In the genomic region with DNA sequence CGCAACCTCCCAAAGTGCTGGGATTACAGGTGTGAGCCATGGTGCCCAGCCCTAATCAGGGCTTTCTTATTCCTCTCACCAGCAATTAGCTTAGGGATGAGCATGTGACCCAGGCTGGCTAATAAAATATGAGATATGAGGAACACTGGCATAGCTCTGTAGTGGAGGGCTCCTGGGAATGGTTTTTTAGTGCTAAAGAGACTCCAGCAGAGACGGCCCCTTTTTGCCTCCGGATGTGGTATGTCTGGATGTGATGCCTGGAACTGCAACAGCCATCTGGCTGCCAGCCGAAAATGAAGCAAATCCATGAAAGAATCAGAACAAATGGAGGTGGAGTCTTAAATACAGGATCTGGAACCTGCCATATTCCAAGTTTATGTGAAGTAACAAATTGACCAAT, we compare ENCODE assay signal across 15 cellular contexts.
DNase-seq lines count a peak whose midpoint lies in the region; ATAC-seq and TF ChIP-seq lines count a peak whose summit lies in the region.
"Had no signal": no experiment of that assay in that cellular context is flagged by ENCODE, and none has a peak within 500 bp of the region (broad histone marks: within the 10 kb centered on the region; RNA-seq: fewer than 3 reads in every experiment).

No MANE protein-coding gene starts in this region.

- H3K4me3 ChIP-seq in BE2C (ENCODE audit: low read depth, low read length): no peak overlapping the region
- no peak overlapping the region for H3K4me3 ChIP-seq in choroid plexus epithelial cell (ENCODE audit: low read depth, low read length)
- H3K4me3 ChIP-seq: K562 had no signal

- no peak for ATAC-seq in HG03460 (IDR thresholded peaks at IDR 0.05; ENCODE audit: unreplicated experiment)
- ATAC-seq: activated T-cell treated with anti-CD3 and anti-CD28 coated beads, Interleukin-2, amount 50 U/mL, for 72 hours; K562; Panc1; T-helper 17 cell had no signal

- DNase-seq in BE2C (peak; percentile 80), NCI-H2171 (lab: John Stamatoyannopoulos, UW) (peak; percentile 14), choroid plexus epithelial cell (ENCODE audit: low read depth) (peak; percentile 84), neural crest cell (ENCODE audit: low read depth, low spot score) (no peak), T-helper 2 cell (no peak)
- no peak for DNase-seq in central memory CD4-positive, alpha-beta T cell
- DNase-seq in activated naive CD4-positive, alpha-beta T cell treated with Interleukin-2 at 50 U/mL for 16 hours: no peak
- DNase-seq: activated CD4-positive, alpha-beta T cell treated with anti-CD3 and anti-CD28 coated beads, Interleukin-2, amount 50 U/mL, for 1 hour; activated T-cell treated with anti-CD3 and anti-CD28 coated beads, Interleukin-2, amount 50 U/mL, for 72 hours; NCI-H524; stimulated activated CD4-positive, alpha-beta T cell treated with anti-CD3 and anti-CD28 coated beads, Interleukin-12 subunit alpha, Interleukin-12 subunit beta, amount 100 ng/mL, for 4 hours; T-helper 17 cell had no signal

- H3K9me3 ChIP-seq in BE2C: no peaks in the 10 kb centered on the region

- no peaks in the 10 kb centered on the region for H3K9me3 Mint-ChIP-seq in neural crest cell

- H3K36me3 ChIP-seq in BE2C: no peaks in the 10 kb centered on the region

- no peaks in the 10 kb centered on the region for H3K27me3 Mint-ChIP-seq in neural crest cell (ENCODE audit: low read depth)

- TF ChIP-seq CTCF in BE2C (IDR thresholded peaks at IDR 0.05; ENCODE audit: low read depth, low read length) (no peak), choroid plexus epithelial cell (conservative IDR thresholded peaks at IDR 0.05; ENCODE audit: low read depth, low read length) (no peak), neural crest cell (conservative IDR thresholded peaks at IDR 0.05) (no peak)

- H3K27me3 ChIP-seq in BE2C: no peaks in the 10 kb centered on the region

- H3K4me1 Mint-ChIP-seq in neural crest cell: peaks cover 14% of the 10 kb centered on the region
- H3K4me1 Mint-ChIP-seq: T-helper 17 cell had no signal

- H3K4me1 ChIP-seq in BE2C: peaks cover 3% of the 10 kb centered on the region; the same call in 1 of the 2 replicates

- no peak overlapping the region for H3K4me3 Mint-ChIP-seq in neural crest cell
- H3K4me3 Mint-ChIP-seq: activated T-cell treated with anti-CD3 and anti-CD28 coated beads, Interleukin-2, amount 50 U/mL, for 72 hours; T-helper 17 cell had no signal

- no peaks in the 10 kb centered on the region for H3K36me3 Mint-ChIP-seq in neural crest cell (ENCODE audit: low read depth)

- H3K27ac Mint-ChIP-seq in neural crest cell (ENCODE audit: unreplicated experiment): peak overlapping the region; percentile 45
- H3K27ac Mint-ChIP-seq: activated T-cell treated with anti-CD3 and anti-CD28 coated beads, Interleukin-2, amount 50 U/mL, for 72 hours; T-helper 17 cell had no signal

Comparison
In these comparisons a context has a peak if more than half of its experiments do, and no peak if none do; other contexts are left out.
1. DNase-seq: peak in BE2C (single experiment), NCI-H2171 (single experiment) and choroid plexus epithelial cell (single experiment); none in neural crest cell (single experiment), central memory CD4-positive, alpha-beta T cell (single experiment), T-helper 2 cell (0 of 5) and activated naive CD4-positive, alpha-beta T cell treated with Interleukin-2 at 50 U/mL for 16 hours (single experiment).